Comparison of ENCODE assay signal across 1 cellular context in genomic region chr5:74640450-74641013, GRCh38.
A peak's percentile ranks its signal among the peaks of the same experiment; 100 is the strongest.
TF ChIP-seq lines count a peak whose summit lies in the region.

Gene ENC1 (minus strand): TSS chr5:74640728. CDS start chr5:74636485, 4,243 bp downstream.

TF ChIP-seq in HepG2, 621 proteins besides CTCF, POLR2A, EP300 and RAD21 (continued from another document and continues in another):
- TF ChIP-seq AGO1 (IDR thresholded peaks at IDR 0.05; ENCODE audit: low read depth, low read length, poor library complexity, severe bottlenecking) (no peak), ZSCAN22 (CRISPR knock-in tag; IDR thresholded peaks at IDR 0.05) (no peak), ZNF513 (CRISPR knock-in tag; conservative IDR thresholded peaks at IDR 0.05) (no peak), ZMAT5 (CRISPR knock-in tag; IDR thresholded peaks at IDR 0.05; ENCODE audit: borderline replicate concordance, low read depth) (no peak), JUNB (CRISPR knock-in tag; IDR thresholded peaks at IDR 0.05; ENCODE audit: borderline replicate concordance) (peak; percentile 44; the same call in 1 of the 2 replicates), ZNF318 (CRISPR knock-in tag; IDR thresholded peaks at IDR 0.05) (0 out of 2 replicates have a peak, but pooled peaks have one; percentile 57), ZBTB4 (CRISPR knock-in tag; IDR thresholded peaks at IDR 0.05; ENCODE audit: borderline replicate concordance) (0 out of 2 replicates have a peak, but pooled peaks have one; percentile 44), HIC2 (CRISPR knock-in tag; IDR thresholded peaks at IDR 0.05; ENCODE audit: low read depth) (no peak), ZSCAN30 (CRISPR knock-in tag; IDR thresholded peaks at IDR 0.05) (0 out of 2 replicates have a peak, but pooled peaks have one; percentile 70), NFKB2 (CRISPR knock-in tag; IDR thresholded peaks at IDR 0.05; ENCODE audit: borderline replicate concordance) (peak; percentile 57; the same call in 1 of the 2 replicates), IRF9 (CRISPR knock-in tag; IDR thresholded peaks at IDR 0.05; ENCODE audit: borderline replicate concordance) (peak; percentile 79), HOXA5 (CRISPR knock-in tag; IDR thresholded peaks at IDR 0.05) (peak; percentile 84), ZNF678 (CRISPR knock-in tag; IDR thresholded peaks at IDR 0.05) (no peak), ZNF503 (CRISPR knock-in tag; IDR thresholded peaks at IDR 0.05) (0 out of 2 replicates have a peak, but pooled peaks have one; percentile 11), ZNF558 (CRISPR knock-in tag; IDR thresholded peaks at IDR 0.05; ENCODE audit: borderline replicate concordance) (no peak; the same call in 1 of the 2 replicates), KLF11 (CRISPR knock-in tag; IDR thresholded peaks at IDR 0.05) (0 out of 2 replicates have a peak, but pooled peaks have one; percentile 20), ZNF3 (CRISPR knock-in tag; IDR thresholded peaks at IDR 0.05) (no peak), PHF5A (CRISPR knock-in tag; IDR thresholded peaks at IDR 0.05; ENCODE audit: low read depth, unreplicated experiment) (peak; percentile 71), SOX13 (IDR thresholded peaks at IDR 0.05) (peak; percentile 54), SOX13 (CRISPR knock-in tag; conservative IDR thresholded peaks at IDR 0.05 in 1 of 2, IDR thresholded peaks at IDR 0.05 in 1 of 2) (peak in 1 of 2 experiments; percentile 80; a peak in 1 of 4 replicates), ZFP91 (CRISPR knock-in tag; IDR thresholded peaks at IDR 0.05; ENCODE audit: borderline replicate concordance) (peak; percentile 89), MYC (CRISPR knock-in tag; IDR thresholded peaks at IDR 0.05; ENCODE audit: borderline replicate concordance) (peak; percentile 68), ZNF724P (CRISPR knock-in tag; IDR thresholded peaks at IDR 0.05; ENCODE audit: borderline replicate concordance) (peak; percentile 48; the same call in 1 of the 2 replicates), ZNF768 (CRISPR knock-in tag; IDR thresholded peaks at IDR 0.05) (peak; percentile 83), ZSCAN5A (CRISPR knock-in tag; IDR thresholded peaks at IDR 0.05; ENCODE audit: borderline replicate concordance) (no peak), PRMT3 (CRISPR knock-in tag; IDR thresholded peaks at IDR 0.05; ENCODE audit: borderline replicate concordance, low read depth) (peak; percentile 96; the same call in 1 of the 2 replicates)
- TF ChIP-seq, protein P1, sequence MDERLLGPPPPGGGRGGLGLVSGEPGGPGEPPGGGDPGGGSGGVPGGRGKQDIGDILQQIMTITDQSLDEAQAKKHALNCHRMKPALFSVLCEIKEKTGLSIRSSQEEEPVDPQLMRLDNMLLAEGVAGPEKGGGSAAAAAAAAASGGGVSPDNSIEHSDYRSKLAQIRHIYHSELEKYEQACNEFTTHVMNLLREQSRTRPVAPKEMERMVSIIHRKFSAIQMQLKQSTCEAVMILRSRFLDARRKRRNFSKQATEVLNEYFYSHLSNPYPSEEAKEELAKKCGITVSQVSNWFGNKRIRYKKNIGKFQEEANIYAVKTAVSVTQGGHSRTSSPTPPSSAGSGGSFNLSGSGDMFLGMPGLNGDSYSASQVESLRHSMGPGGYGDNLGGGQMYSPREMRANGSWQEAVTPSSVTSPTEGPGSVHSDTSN (CRISPR knock-in tag; IDR thresholded peaks at IDR 0.05), result no peak
- TF ChIP-seq, protein P2, sequence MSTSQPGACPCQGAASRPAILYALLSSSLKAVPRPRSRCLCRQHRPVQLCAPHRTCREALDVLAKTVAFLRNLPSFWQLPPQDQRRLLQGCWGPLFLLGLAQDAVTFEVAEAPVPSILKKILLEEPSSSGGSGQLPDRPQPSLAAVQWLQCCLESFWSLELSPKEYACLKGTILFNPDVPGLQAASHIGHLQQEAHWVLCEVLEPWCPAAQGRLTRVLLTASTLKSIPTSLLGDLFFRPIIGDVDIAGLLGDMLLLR (CRISPR knock-in tag; IDR thresholded peaks at IDR 0.05), result no peak
